ENCODE assay signal across 15 cellular contexts in genomic region chr3:127639173-127640030, GRCh38. TPM values are rescaled to one million over a fixed set of nuclear protein-coding genes. Genes with fewer than 3 reads are reported as not detected.
A peak's percentile ranks its signal among the peaks of the same experiment; 100 is the strongest.
DNase-seq lines count a peak whose midpoint lies in the region; ATAC-seq and TF ChIP-seq lines count a peak whose summit lies in the region.
"Had no signal": no experiment of that assay in that cellular context is flagged by ENCODE, and none has a peak within 500 bp of the region (broad histone marks: within the 10 kb centered on the region; RNA-seq: fewer than 3 reads in every experiment).

No MANE protein-coding gene starts in this region.

- H3K9me3 ChIP-seq in neuronal stem cell (replicated peaks in 1 of 2; ENCODE audit: control insufficient read depth in 2 of 2, insufficient read depth in 1 of 2, low read depth in 1 of 2, low read length in 2 of 2), result no peaks in the 10 kb centered on the region
- no peaks in the 10 kb centered on the region for H3K9me3 ChIP-seq in CD8-positive, alpha-beta T cell (ENCODE audit: low read length)
- H3K9me3 ChIP-seq: psoas muscle had no signal

- CTCF ChIA-PET in CD8-positive, alpha-beta T cell (lab: Charles Lee), result no interaction called here

- no peak overlapping the region for H3K4me3 ChIP-seq in neuronal stem cell (ENCODE audit: low read length in 2 of 2)
- no peak overlapping the region for H3K4me3 ChIP-seq in CD8-positive, alpha-beta T cell (ENCODE audit: low read depth, low read length)
- H3K4me3 ChIP-seq: psoas muscle had no signal

- no peak overlapping the region for H3K4me3 Mint-ChIP-seq in endothelial cell (ENCODE audit: unreplicated experiment)
- H3K4me3 Mint-ChIP-seq in CD8-positive, alpha-beta T cell, result no peak overlapping the region
- H3K4me3 Mint-ChIP-seq: activated naive CD8-positive, alpha-beta T cell treated with anti-CD3 and anti-CD28 coated beads, Interleukin-2, amount 50 U/mL, for 24 hours had no signal

- no peak overlapping the region for H3K4ac ChIP-seq in neuronal stem cell (ENCODE audit: low read length)

- H2BK12ac ChIP-seq in neuronal stem cell (ENCODE audit: low read length), result no peak overlapping the region

- H3K23ac ChIP-seq in neuronal stem cell (ENCODE audit: low read depth, low read length, poor library complexity), result no peak overlapping the region

- peaks cover 2 to 45% of the 10 kb centered on the region in 2 donors for H3K36me3 ChIP-seq in neuronal stem cell (replicated peaks in 1 of 2; ENCODE audit: control insufficient read depth in 2 of 2, insufficient read depth in 2 of 2, low read length in 2 of 2)
- H3K36me3 ChIP-seq in CD8-positive, alpha-beta T cell (ENCODE audit: insufficient read depth, low read length), result no peaks in the 10 kb centered on the region

- POLR2A ChIA-PET in CD8-positive, alpha-beta T cell (lab: Charles Lee), result no interaction called here

- no peak overlapping the region for H3K27ac ChIP-seq in neuronal stem cell (replicated peaks; ENCODE audit: low read length)
- H3K27ac ChIP-seq in CD8-positive, alpha-beta T cell (ENCODE audit: low read depth, low read length), result no peak overlapping the region
- H3K27ac ChIP-seq: psoas muscle had no signal

- no peak overlapping the region for H4K8ac ChIP-seq in neuronal stem cell (ENCODE audit: low read depth, low read length)

- H3K18ac ChIP-seq in neuronal stem cell (ENCODE audit: low read length), result no peak overlapping the region

- no peak overlapping the region for H2BK15ac ChIP-seq in neuronal stem cell (ENCODE audit: low read length)

- no peaks in the 10 kb centered on the region for H3K4me1 ChIP-seq in neuronal stem cell (ENCODE audit: control insufficient read depth in 2 of 2, insufficient read depth in 1 of 2, low read depth in 1 of 2, low read length in 2 of 2)
- peaks cover 7% of the 10 kb centered on the region for H3K4me1 ChIP-seq in CD8-positive, alpha-beta T cell (ENCODE audit: insufficient read depth, low read length)
- H3K4me1 ChIP-seq: psoas muscle had no signal

- DNase-seq in ELF-1 (ENCODE audit: low read depth, low spot score), result peak; percentile 80
- peak; percentile 54 for DNase-seq in NCI-H226
- DNase-seq in epidermal melanocyte (ENCODE audit: insufficient read length, low spot score), result peak; percentile 73
- no peak for DNase-seq in neuronal stem cell (ENCODE audit: low spot score)
- DNase-seq in head of caudate nucleus, result no peak
- DNase-seq in endothelial cell (ENCODE audit: low spot score), result no peak
- no peak for DNase-seq in CD8-positive, alpha-beta T cell
- DNase-seq: activated naive CD8-positive, alpha-beta T cell treated with anti-CD3 and anti-CD28 coated beads, Interleukin-2, amount 50 U/mL, for 24 hours; Calu3; Karpas-422; psoas muscle; SHP77; stimulated activated CD4-positive, alpha-beta T cell treated with anti-CD3 and anti-CD28 coated beads, Interleukin-2, amount 100 ng/mL, for 48 hours; stimulated activated naive CD4-positive, alpha-beta T cell had no signal

- H2AFZ ChIP-seq in neuronal stem cell (ENCODE audit: low read length), result no peak overlapping the region

- peak overlapping the region; percentile 36 for H3K9ac ChIP-seq in neuronal stem cell (ENCODE audit: low read depth, low read length, poor library complexity)

- H3K4me2 ChIP-seq in neuronal stem cell (ENCODE audit: insufficient read depth, low read length, poor library complexity, severe bottlenecking), result no peak overlapping the region

- no peaks in the 10 kb centered on the region for H3K27me3 ChIP-seq in neuronal stem cell (ENCODE audit: control insufficient read depth in 3 of 3, insufficient read depth in 3 of 3, low read depth in 1 of 3, low read length in 3 of 3)
- H3K27me3 ChIP-seq in CD8-positive, alpha-beta T cell (ENCODE audit: insufficient read depth, low read length), result no peaks in the 10 kb centered on the region

- H3K79me1 ChIP-seq in neuronal stem cell (ENCODE audit: low read depth, low read length), result no peaks in the 10 kb centered on the region

- no peak overlapping the region for H3K27ac Mint-ChIP-seq in endothelial cell (ENCODE audit: unreplicated experiment)
- H3K27ac Mint-ChIP-seq in CD8-positive, alpha-beta T cell, result no peak overlapping the region
- H3K27ac Mint-ChIP-seq: activated naive CD8-positive, alpha-beta T cell treated with anti-CD3 and anti-CD28 coated beads, Interleukin-2, amount 50 U/mL, for 24 hours had no signal

- no CpG with 5 or more reads among the region's 4 CpGs for WGBS in neuronal stem cell (ENCODE audit: extremely low coverage in 2 of 2, insufficient read length in 2 of 2, insufficient replicate concordance in 1 of 2), 2 donors

- no peak for TF ChIP-seq CTCF in endothelial cell (IDR thresholded peaks at IDR 0.05; ENCODE audit: unreplicated experiment)
- no peak for TF ChIP-seq CTCF in CD8-positive, alpha-beta T cell (IDR thresholded peaks at IDR 0.05)

- no peaks in the 10 kb centered on the region for H3K27me3 Mint-ChIP-seq in endothelial cell (ENCODE audit: unreplicated experiment)
- H3K27me3 Mint-ChIP-seq in CD8-positive, alpha-beta T cell (ENCODE audit: low read depth), result peaks cover 9% of the 10 kb centered on the region

- H3K9me3 Mint-ChIP-seq in endothelial cell (ENCODE audit: unreplicated experiment), result no peaks in the 10 kb centered on the region
- no peaks in the 10 kb centered on the region for H3K9me3 Mint-ChIP-seq in CD8-positive, alpha-beta T cell
- H3K9me3 Mint-ChIP-seq: activated naive CD8-positive, alpha-beta T cell treated with anti-CD3 and anti-CD28 coated beads, Interleukin-2, amount 50 U/mL, for 24 hours had no signal

- no peak for ATAC-seq in CD8-positive, alpha-beta T cell
- no peak for ATAC-seq in HG02571 (IDR thresholded peaks at IDR 0.05; ENCODE audit: unreplicated experiment)
- ATAC-seq: activated naive CD8-positive, alpha-beta T cell treated with anti-CD3 and anti-CD28 coated beads, Interleukin-2, amount 50 U/mL, for 24 hours; psoas muscle had no signal

- peak overlapping the region; percentile 77 for H3K14ac ChIP-seq in neuronal stem cell (ENCODE audit: low read length)

- no peak overlapping the region for H2AK5ac ChIP-seq in neuronal stem cell (ENCODE audit: low read depth, low read length)

- H3K36me3 Mint-ChIP-seq in endothelial cell (ENCODE audit: low read depth, unreplicated experiment), result no peaks in the 10 kb centered on the region
- H3K36me3 Mint-ChIP-seq in CD8-positive, alpha-beta T cell, result no peaks in the 10 kb centered on the region

- no peak overlapping the region for H4K91ac ChIP-seq in neuronal stem cell (ENCODE audit: low read depth, low read length, poor library complexity)

- no peak overlapping the region for H2BK5ac ChIP-seq in neuronal stem cell (ENCODE audit: low read length)

- no peak overlapping the region for H2BK120ac ChIP-seq in neuronal stem cell (ENCODE audit: low read depth, low read length)

- intact Hi-C loops in head of caudate nucleus (cut with DNase I), result no loop called here
- intact Hi-C loops in CD8-positive, alpha-beta T cell (cut with DNase I, micrococcal nuclease), result no loop called here

- peaks cover 12% of the 10 kb centered on the region for H3K4me1 Mint-ChIP-seq in endothelial cell (ENCODE audit: unreplicated experiment)
- H3K4me1 Mint-ChIP-seq in CD8-positive, alpha-beta T cell (ENCODE audit: low read depth), result peaks cover 6% of the 10 kb centered on the region

RNA-seq across cellular contexts. Expression of gene PODXL2, which starts 10.4 kb away (rescaled TPM):
- 26.3 TPM for polyA plus RNA-seq in neuronal stem cell (2013, experiment 1 of 2)
- polyA plus RNA-seq in neuronal stem cell (2013, experiment 2 of 2), result 24.4 TPM
- 16.4 TPM for total RNA-seq in endothelial cell (ENCODE audit: unreplicated experiment)
- total RNA-seq in CD8-positive, alpha-beta T cell, result 1 to 10 TPM; 2.7 to 3.2 TPM

RNA-seq across cellular contexts. Expression of gene ABTB1, which starts 33.4 kb away (rescaled TPM):
- polyA plus RNA-seq in neuronal stem cell (2013, experiment 1 of 2), result 5.8 TPM
- 6.1 TPM for polyA plus RNA-seq in neuronal stem cell (2013, experiment 2 of 2)
- 8.7 TPM for total RNA-seq in endothelial cell (ENCODE audit: unreplicated experiment)
- total RNA-seq in CD8-positive, alpha-beta T cell, result 10 to 100 TPM; 86.0 to 88.1 TPM

RNA-seq across cellular contexts. Expression of gene MCM2, which starts 41.2 kb away (rescaled TPM):
- polyA plus RNA-seq in neuronal stem cell (2013, experiment 1 of 2), result 68.7 TPM
- polyA plus RNA-seq in neuronal stem cell (2013, experiment 2 of 2), result 67.7 TPM
- 27.8 TPM for total RNA-seq in endothelial cell (ENCODE audit: unreplicated experiment)
- total RNA-seq in CD8-positive, alpha-beta T cell, result 10 to 100 TPM; 13.7 to 14.0 TPM

RNA-seq across cellular contexts. Expression of gene TPRA1, which starts 48.9 kb away (rescaled TPM):
- polyA plus RNA-seq in neuronal stem cell (2013, experiment 1 of 2), result 17.1 TPM
- polyA plus RNA-seq in neuronal stem cell (2013, experiment 2 of 2), result 16.1 TPM
- total RNA-seq in endothelial cell (ENCODE audit: unreplicated experiment), result 36.9 TPM
- 1 to 10 TPM; 6.0 to 6.1 TPM for total RNA-seq in CD8-positive, alpha-beta T cell

Comparison
In these comparisons a context has a peak if more than half of its experiments do, and no peak if none do; other contexts are left out.
1. DNase-seq: peak in ELF-1 (single experiment), NCI-H226 (single experiment) and epidermal melanocyte (single experiment); none in neuronal stem cell (single experiment), head of caudate nucleus (0 of 42), endothelial cell (single experiment) and CD8-positive, alpha-beta T cell (0 of 7).